13 cellular contexts compared by ENCODE assay signal in genomic region chr17:55284001-55284884, GRCh38. TPM values are rescaled to one million over a fixed set of nuclear protein-coding genes. Genes with fewer than 3 reads are reported as not detected.
A peak's percentile ranks its signal among the peaks of the same experiment; 100 is the strongest.
DNase-seq lines count a peak whose midpoint lies in the region; ATAC-seq, FAIRE-seq and TF ChIP-seq lines count a peak whose summit lies in the region.
"Had no signal": no experiment of that assay in that cellular context is flagged by ENCODE, and none has a peak within 500 bp of the region (broad histone marks: within the 10 kb centered on the region; RNA-seq: fewer than 3 reads in every experiment).

No MANE protein-coding gene starts in this region.

- intact Hi-C loops in CD4-positive, alpha-beta memory T cell (cut with micrococcal nuclease), result no loop called here
- intact Hi-C loops in psoas muscle (cut with DNase I), result no loop called here

- peaks cover 5 to 13% of the 10 kb centered on the region in 2 donors for H3K36me3 Mint-ChIP-seq in CD4-positive, alpha-beta memory T cell
- H3K36me3 Mint-ChIP-seq: neural progenitor cell had no signal

- H3K9me3 Mint-ChIP-seq in CD4-positive, alpha-beta memory T cell, result no peaks in the 10 kb centered on the region
- H3K9me3 Mint-ChIP-seq: neural progenitor cell; stimulated activated naive CD8-positive, alpha-beta T cell treated with anti-CD3 and anti-CD28 coated beads, Interleukin-15, amount 100 ng/mL, for 72 hours had no signal

- no peaks in the 10 kb centered on the region for H3K36me3 ChIP-seq in CD4-positive, alpha-beta memory T cell (ENCODE audit: insufficient read depth, low read length)
- H3K36me3 ChIP-seq in esophagus (ENCODE audit: control insufficient read depth in 2 of 2, insufficient read depth in 2 of 2, low read length in 1 of 2) (no peaks in the 10 kb centered on the region), psoas muscle (ENCODE audit: insufficient read depth in 1 of 2, low read depth in 1 of 2) (no peaks in the 10 kb centered on the region)
- H3K36me3 ChIP-seq: BLaER1 treated with 17β-estradiol and CSF1 and Interleukin-3, amounts not matched to agents 10 nM and 100 nM; neural progenitor cell had no signal

- no peak for FAIRE-seq in GM12892 (lab: Jason Lieb, UNC)

- H3K4me1 Mint-ChIP-seq in CD4-positive, alpha-beta memory T cell, result peaks cover 9 to 24% (median 18%) of the 10 kb centered on the region in 4 donors
- H3K4me1 Mint-ChIP-seq: neural progenitor cell; stimulated activated naive CD8-positive, alpha-beta T cell treated with anti-CD3 and anti-CD28 coated beads, Interleukin-15, amount 100 ng/mL, for 72 hours had no signal

- no peak overlapping the region for H3K27ac ChIP-seq in CD4-positive, alpha-beta memory T cell (ENCODE audit: low read depth, low read length)
- H3K27ac ChIP-seq in esophagus (ENCODE audit: low read depth in 2 of 2, low read length in 1 of 2) (peak overlapping the region; percentile 57 to 95), psoas muscle (peak overlapping the region; percentile 67)
- H3K27ac ChIP-seq: BLaER1 treated with 17β-estradiol and CSF1 and Interleukin-3, amounts not matched to agents 10 nM and 100 nM; neural progenitor cell had no signal

- POLR2A ChIA-PET in CD4-positive, alpha-beta memory T cell (lab: Charles Lee; ENCODE audit: partially characterized antibody), result interaction anchor here (0.5 to 1.6 kb wide), 3 partner anchors 12 to 62 kb away, joined by 3 to 7 read pairs (median 6); no protein-coding TSS in a partner anchor

- peaks cover 16% of the 10 kb centered on the region for H3K4me1 ChIP-seq in CD4-positive, alpha-beta memory T cell (ENCODE audit: insufficient read depth, low read length)
- peaks cover 7 to 25% of the 10 kb centered on the region in 2 donors for H3K4me1 ChIP-seq in esophagus (ENCODE audit: control insufficient read depth in 2 of 2, insufficient read depth in 2 of 2, low read length in 1 of 2)
- peaks cover 36% of the 10 kb centered on the region for H3K4me1 ChIP-seq in psoas muscle
- H3K4me1 ChIP-seq: neural progenitor cell had no signal

- DNase-seq in CD4-positive, alpha-beta memory T cell, result no peak
- DNase-seq in HK-2 (ENCODE audit: unreplicated experiment), result peak; percentile 46
- no peak for DNase-seq in psoas muscle
- DNase-seq in NCI-H774 (lab: John Stamatoyannopoulos, UW), result no peak
- DNase-seq in GM12892 (ENCODE audit: insufficient read length), result no peak
- DNase-seq: amniotic stem cell; NCI-H1092 treated with DMSO at 0.1 percent for 48 hours; stimulated activated naive CD8-positive, alpha-beta T cell treated with anti-CD3 and anti-CD28 coated beads, Interleukin-15, amount 100 ng/mL, for 72 hours had no signal

- no peaks in the 10 kb centered on the region for H3K9me3 ChIP-seq in CD4-positive, alpha-beta memory T cell (ENCODE audit: control insufficient read depth in 1 of 2, low read length in 2 of 2)
- H3K9me3 ChIP-seq in esophagus (ENCODE audit: control insufficient read depth in 2 of 2, insufficient read depth in 1 of 2, low read depth in 1 of 2, low read length in 1 of 2) (no peaks in the 10 kb centered on the region), psoas muscle (no peaks in the 10 kb centered on the region)
- H3K9me3 ChIP-seq: BLaER1 treated with 17β-estradiol and CSF1 and Interleukin-3, amounts not matched to agents 10 nM and 100 nM had no signal

- H3K4me3 ChIP-seq in CD4-positive, alpha-beta memory T cell (ENCODE audit: low read length in 2 of 2), result no peak overlapping the region
- no peak overlapping the region for H3K4me3 ChIP-seq in esophagus (ENCODE audit: low read depth in 1 of 2, low read length in 2 of 2)
- no peak overlapping the region for H3K4me3 ChIP-seq in psoas muscle
- H3K4me3 ChIP-seq: BLaER1 treated with 17β-estradiol and CSF1 and Interleukin-3, amounts not matched to agents 10 nM and 100 nM; neural progenitor cell had no signal

- no peaks in the 10 kb centered on the region for H3K27me3 ChIP-seq in CD4-positive, alpha-beta memory T cell (ENCODE audit: insufficient read depth, low read length)
- no peaks in the 10 kb centered on the region for H3K27me3 ChIP-seq in esophagus (ENCODE audit: control insufficient read depth in 1 of 2, insufficient read depth in 2 of 2, low read length in 2 of 2)
- H3K27me3 ChIP-seq in psoas muscle (ENCODE audit: insufficient read depth in 3 of 3, low read length in 2 of 3), result no peaks in the 10 kb centered on the region
- H3K27me3 ChIP-seq: BLaER1 treated with 17β-estradiol and CSF1 and Interleukin-3, amounts not matched to agents 10 nM and 100 nM; neural progenitor cell had no signal

- ATAC-seq in psoas muscle (no peak), HG02840 (IDR thresholded peaks at IDR 0.05; ENCODE audit: low FRiP score, unreplicated experiment) (no peak), HG02973 (IDR thresholded peaks at IDR 0.05; ENCODE audit: unreplicated experiment) (no peak)
- ATAC-seq: stimulated activated naive CD8-positive, alpha-beta T cell treated with anti-CD3 and anti-CD28 coated beads, Interleukin-15, amount 100 ng/mL, for 72 hours had no signal

- H3K27me3 Mint-ChIP-seq in CD4-positive, alpha-beta memory T cell, result no peaks in the 10 kb centered on the region
- H3K27me3 Mint-ChIP-seq: stimulated activated naive CD8-positive, alpha-beta T cell treated with anti-CD3 and anti-CD28 coated beads, Interleukin-15, amount 100 ng/mL, for 72 hours had no signal

- peak overlapping the region in 5 of 7 donors; percentile 48 to 84 (median 72) for H3K27ac Mint-ChIP-seq in CD4-positive, alpha-beta memory T cell
- H3K27ac Mint-ChIP-seq: neural progenitor cell had no signal

- no peak for TF ChIP-seq CTCF in psoas muscle (IDR thresholded peaks at IDR 0.05)

- H3K4me3 Mint-ChIP-seq in CD4-positive, alpha-beta memory T cell, result peak overlapping the region in 4 of 8 donors; percentile 6 to 20 (median 12)
- H3K4me3 Mint-ChIP-seq: neural progenitor cell; stimulated activated naive CD8-positive, alpha-beta T cell treated with anti-CD3 and anti-CD28 coated beads, Interleukin-15, amount 100 ng/mL, for 72 hours had no signal

- CTCF ChIA-PET in CD4-positive, alpha-beta memory T cell (lab: Charles Lee; ENCODE audit: partially characterized antibody), result interaction anchor here (1.0 to 1.9 kb wide), 2 partner anchors 10 to 46 kb away, joined by 4 to 5 read pairs; no protein-coding TSS in a partner anchor

- WGBS in esophagus, 2 donors, result 66 to 74% methylated on average over 7 of the region's 7 CpGs
- WGBS in psoas muscle, 3 donors, result 84 to 92% (median 89%) methylated on average over 7 of the region's 7 CpGs

- TF ChIP-seq POLR2A in GM12892 (IDR thresholded peaks at IDR 0.05; ENCODE audit: low read depth, low read length), result no peak

RNA-seq across cellular contexts. Expression of gene HLF, which starts 19.5 kb away (rescaled TPM):
- total RNA-seq in CD4-positive, alpha-beta memory T cell, result 1 to 10 TPM; 3.5 to 3.9 TPM
- 1 to 10 TPM; 3.2 to 3.7 TPM for polyA plus RNA-seq in CD4-positive, alpha-beta memory T cell
- polyA plus RNA-seq in esophagus (10 to 100 TPM in 1 of 2 donors, 1 to 10 TPM in 1; 6.4 to 12.7 TPM), psoas muscle (1 to 10 TPM in 2 of 3 donors, under 1 TPM in 1; 0.59 to 3.0 (median 1.6) TPM)
- 1 to 10 TPM; 3.7 to 5.0 (median 4.4) TPM for total RNA-seq in psoas muscle
- 0.11 TPM for polyA plus RNA-seq in GM12892 (2012; ENCODE audit: missing spikeins)
